Comparison of ENCODE assay signal across 1 cellular context in the genomic region with DNA sequence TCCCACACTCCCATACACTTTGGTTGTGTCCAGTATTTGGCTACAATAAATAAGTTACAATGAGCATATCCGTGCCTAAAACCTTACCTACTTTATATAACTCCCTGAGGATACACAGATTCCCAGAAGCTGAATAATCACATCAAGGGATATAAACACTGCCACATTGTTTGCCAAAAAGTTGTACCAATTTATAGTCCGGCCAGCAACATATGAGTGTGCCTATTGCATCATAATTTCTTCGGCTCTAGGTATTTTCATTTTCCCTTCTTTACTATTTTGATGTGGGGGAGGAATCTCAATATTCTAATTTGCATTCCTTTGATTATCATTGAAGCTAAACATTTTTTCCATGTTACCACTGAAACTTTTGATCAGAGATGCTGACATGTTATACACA.
TF ChIP-seq lines count a peak whose summit lies in the region.

No MANE protein-coding gene starts in this region.

TF ChIP-seq in A549, 52 proteins besides CTCF, POLR2A, EP300 and RAD21 (continued from another document):
- TF ChIP-seq, protein P1, sequence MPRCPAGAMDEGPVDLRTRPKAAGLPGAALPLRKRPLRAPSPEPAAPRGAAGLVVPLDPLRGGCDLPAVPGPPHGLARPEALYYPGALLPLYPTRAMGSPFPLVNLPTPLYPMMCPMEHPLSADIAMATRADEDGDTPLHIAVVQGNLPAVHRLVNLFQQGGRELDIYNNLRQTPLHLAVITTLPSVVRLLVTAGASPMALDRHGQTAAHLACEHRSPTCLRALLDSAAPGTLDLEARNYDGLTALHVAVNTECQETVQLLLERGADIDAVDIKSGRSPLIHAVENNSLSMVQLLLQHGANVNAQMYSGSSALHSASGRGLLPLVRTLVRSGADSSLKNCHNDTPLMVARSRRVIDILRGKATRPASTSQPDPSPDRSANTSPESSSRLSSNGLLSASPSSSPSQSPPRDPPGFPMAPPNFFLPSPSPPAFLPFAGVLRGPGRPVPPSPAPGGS (IDR thresholded peaks at IDR 0.05) = no peak
- TF ChIP-seq RNF2 (IDR thresholded peaks at IDR 0.05; ENCODE audit: borderline replicate concordance, low read depth) (no peak), FOXS1 (CRISPR knock-in tag; IDR thresholded peaks at IDR 0.05) (no peak), RCOR1 (IDR thresholded peaks at IDR 0.05; ENCODE audit: low read depth, low read length) (no peak), ZC3H11A (IDR thresholded peaks at IDR 0.05) (no peak)
